ENCODE assay signal across 10 cellular contexts in the genomic region with DNA sequence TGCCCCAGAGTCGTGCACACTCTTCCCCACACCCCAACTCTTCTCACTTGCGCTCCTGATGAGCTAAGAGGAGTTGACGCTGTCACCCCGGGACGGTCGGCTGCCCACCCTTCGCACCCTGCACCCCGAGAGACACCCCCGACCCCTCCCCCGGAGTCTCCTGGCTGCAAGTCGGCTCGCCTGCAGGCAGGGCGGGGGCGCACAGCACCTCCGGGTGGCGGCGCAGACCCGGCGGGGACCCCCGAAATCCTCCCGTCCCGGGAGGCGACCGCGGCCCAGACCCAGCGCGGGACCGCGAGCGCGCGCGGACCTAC. TPM values are rescaled to one million over a fixed set of nuclear protein-coding genes. Genes with fewer than 3 reads are reported as not detected.
DNase-seq lines count a peak whose midpoint lies in the region; ATAC-seq lines count a peak whose summit lies in the region.
"Had no signal": no experiment of that assay in that cellular context is flagged by ENCODE, and none has a peak within 500 bp of the region (broad histone marks: within the 10 kb centered on the region; RNA-seq: fewer than 3 reads in every experiment).

No MANE protein-coding gene starts in this region.

- DNase-seq in stimulated activated naive CD8-positive, alpha-beta T cell treated with anti-CD3 and anti-CD28 coated beads, Interleukin-15, amount 100 ng/mL, for 72 hours = no peak
- DNase-seq in stimulated activated naive CD8-positive, alpha-beta T cell treated with anti-CD3 and anti-CD28 coated beads, Interleukin-15, Interleukin-2, amounts not matched to agents 100 U/mL and 50 U/mL, for 24 hours = no peak
- DNase-seq in naive B cell = no peak
- DNase-seq in mucosa of gallbladder (ENCODE audit: low spot score) = no peak
- no peak for DNase-seq in HCEC 1CT
- DNase-seq: central memory CD4-positive, alpha-beta T cell; stimulated activated CD4-positive, alpha-beta T cell treated with anti-CD3 and anti-CD28 coated beads, Interleukin-4, amount 100 ng/mL, for 4 hours had no signal

- peaks cover 92% of the 10 kb centered on the region for H3K27me3 Mint-ChIP-seq in stimulated activated naive CD8-positive, alpha-beta T cell treated with anti-CD3 and anti-CD28 coated beads, Interleukin-15, amount 100 ng/mL, for 72 hours
- H3K27me3 Mint-ChIP-seq in dendritic cell treated with granulocyte-macrophage colony-stimulating factor and Interleukin-4, amounts not matched to agents 40 ng/mL and 50 ng/mL, for 4 days = peaks cover 65% of the 10 kb centered on the region
- peaks cover 49 to 85% (median 81%) of the 10 kb centered on the region in 3 donors for H3K27me3 Mint-ChIP-seq in naive B cell

- intact Hi-C loops in dendritic cell treated with granulocyte-macrophage colony-stimulating factor and Interleukin-4, amounts not matched to agents 40 ng/mL and 50 ng/mL, for 4 days (cut with micrococcal nuclease) = no loop called here

- H3K4me3 Mint-ChIP-seq in stimulated activated naive CD8-positive, alpha-beta T cell treated with anti-CD3 and anti-CD28 coated beads, Interleukin-15, amount 100 ng/mL, for 72 hours = peak overlapping the region; percentile 23 to 36
- peak overlapping the region; percentile 83 for H3K4me3 Mint-ChIP-seq in dendritic cell treated with granulocyte-macrophage colony-stimulating factor and Interleukin-4, amounts not matched to agents 40 ng/mL and 50 ng/mL, for 4 days
- peak overlapping the region; percentile 36 to 84 (median 61) for H3K4me3 Mint-ChIP-seq in naive B cell

- peaks cover 15% of the 10 kb centered on the region for H3K4me1 Mint-ChIP-seq in stimulated activated naive CD8-positive, alpha-beta T cell treated with anti-CD3 and anti-CD28 coated beads, Interleukin-15, amount 100 ng/mL, for 72 hours
- H3K4me1 Mint-ChIP-seq in dendritic cell treated with granulocyte-macrophage colony-stimulating factor and Interleukin-4, amounts not matched to agents 40 ng/mL and 50 ng/mL, for 4 days (ENCODE audit: low read depth) = peaks cover 78% of the 10 kb centered on the region
- peaks cover 14 to 33% (median 18%) of the 10 kb centered on the region in 3 donors for H3K4me1 Mint-ChIP-seq in naive B cell

- no peaks in the 10 kb centered on the region for H3K9me3 Mint-ChIP-seq in stimulated activated naive CD8-positive, alpha-beta T cell treated with anti-CD3 and anti-CD28 coated beads, Interleukin-15, amount 100 ng/mL, for 72 hours
- H3K9me3 Mint-ChIP-seq in dendritic cell treated with granulocyte-macrophage colony-stimulating factor and Interleukin-4, amounts not matched to agents 40 ng/mL and 50 ng/mL, for 4 days = no peaks in the 10 kb centered on the region
- no peaks in the 10 kb centered on the region for H3K9me3 Mint-ChIP-seq in naive B cell

- H3K36me3 Mint-ChIP-seq in dendritic cell treated with granulocyte-macrophage colony-stimulating factor and Interleukin-4, amounts not matched to agents 40 ng/mL and 50 ng/mL, for 4 days (ENCODE audit: low read depth) = peaks cover 17% of the 10 kb centered on the region
- H3K36me3 Mint-ChIP-seq in naive B cell = peaks cover 0 to 12% of the 10 kb centered on the region in 2 donors

- ATAC-seq in stimulated activated naive CD8-positive, alpha-beta T cell treated with anti-CD3 and anti-CD28 coated beads, Interleukin-15, amount 100 ng/mL, for 72 hours = peak; percentile 22
- ATAC-seq in stimulated activated naive CD8-positive, alpha-beta T cell treated with anti-CD3 and anti-CD28 coated beads, Interleukin-15, Interleukin-2, amounts not matched to agents 100 U/mL and 50 U/mL, for 24 hours = no peak
- ATAC-seq in naive B cell (ENCODE audit: low read depth in 2 of 2) (peak; percentile 33 to 39), GM19397 (IDR thresholded peaks at IDR 0.05; ENCODE audit: unreplicated experiment) (no peak), HG02884 (IDR thresholded peaks at IDR 0.05; ENCODE audit: unreplicated experiment) (no peak)

- H3K27ac Mint-ChIP-seq in stimulated activated naive CD8-positive, alpha-beta T cell treated with anti-CD3 and anti-CD28 coated beads, Interleukin-15, amount 100 ng/mL, for 72 hours = no peak overlapping the region
- H3K27ac Mint-ChIP-seq in dendritic cell treated with granulocyte-macrophage colony-stimulating factor and Interleukin-4, amounts not matched to agents 40 ng/mL and 50 ng/mL, for 4 days = no peak overlapping the region
- no peak overlapping the region for H3K27ac Mint-ChIP-seq in naive B cell

RNA-seq across cellular contexts. Expression of a gene that starts 0.4 kb away (rescaled TPM):
- not detected for polyA plus RNA-seq in naive B cell (ENCODE audit: low read depth in 6 of 6)
- 12.1 TPM for total RNA-seq in mucosa of gallbladder

RNA-seq across cellular contexts. Expression of a gene that starts 25.7 kb away (rescaled TPM):
- polyA plus RNA-seq in naive B cell (ENCODE audit: low read depth in 6 of 6) = 10 to 100 TPM; 27.6 to 41.3 (median 34.4) TPM
- 22.6 TPM for total RNA-seq in mucosa of gallbladder

RNA-seq across cellular contexts. Expression of a gene that starts 33.2 kb away (rescaled TPM):
- 1 to 10 TPM; 1.4 to 3.3 (median 2.6) TPM for polyA plus RNA-seq in naive B cell (ENCODE audit: low read depth in 6 of 6)
- total RNA-seq in mucosa of gallbladder = 2.8 TPM

RNA-seq across cellular contexts. Expression of a gene that starts 50.4 kb away (rescaled TPM):
- polyA plus RNA-seq in naive B cell (ENCODE audit: low read depth in 6 of 6) = 1,000 to 10,000 TPM; 4,039 to 5,068 (median 4,261) TPM
- total RNA-seq in mucosa of gallbladder = 2,359 TPM

Comparison
In these comparisons a context has a peak if more than half of its experiments do, and no peak if none do; other contexts are left out.
1. ATAC-seq: peak in stimulated activated naive CD8-positive, alpha-beta T cell treated with anti-CD3 and anti-CD28 coated beads, Interleukin-15, amount 100 ng/mL, for 72 hours (single experiment) and naive B cell (2 of 2); none in stimulated activated naive CD8-positive, alpha-beta T cell treated with anti-CD3 and anti-CD28 coated beads, Interleukin-15, Interleukin-2, amounts not matched to agents 100 U/mL and 50 U/mL, for 24 hours (single experiment), GM19397 (single experiment) and HG02884 (single experiment).
2. H3K4me3 Mint-ChIP-seq: peak in every context shown above with its lines; median percentile 83 in dendritic cell treated with granulocyte-macrophage colony-stimulating factor and Interleukin-4, amounts not matched to agents 40 ng/mL and 50 ng/mL, for 4 days; 61 in naive B cell; 30 in stimulated activated naive CD8-positive, alpha-beta T cell treated with anti-CD3 and anti-CD28 coated beads, Interleukin-15, amount 100 ng/mL, for 72 hours.